1 cellular context compared by ENCODE assay signal in the genomic region with DNA sequence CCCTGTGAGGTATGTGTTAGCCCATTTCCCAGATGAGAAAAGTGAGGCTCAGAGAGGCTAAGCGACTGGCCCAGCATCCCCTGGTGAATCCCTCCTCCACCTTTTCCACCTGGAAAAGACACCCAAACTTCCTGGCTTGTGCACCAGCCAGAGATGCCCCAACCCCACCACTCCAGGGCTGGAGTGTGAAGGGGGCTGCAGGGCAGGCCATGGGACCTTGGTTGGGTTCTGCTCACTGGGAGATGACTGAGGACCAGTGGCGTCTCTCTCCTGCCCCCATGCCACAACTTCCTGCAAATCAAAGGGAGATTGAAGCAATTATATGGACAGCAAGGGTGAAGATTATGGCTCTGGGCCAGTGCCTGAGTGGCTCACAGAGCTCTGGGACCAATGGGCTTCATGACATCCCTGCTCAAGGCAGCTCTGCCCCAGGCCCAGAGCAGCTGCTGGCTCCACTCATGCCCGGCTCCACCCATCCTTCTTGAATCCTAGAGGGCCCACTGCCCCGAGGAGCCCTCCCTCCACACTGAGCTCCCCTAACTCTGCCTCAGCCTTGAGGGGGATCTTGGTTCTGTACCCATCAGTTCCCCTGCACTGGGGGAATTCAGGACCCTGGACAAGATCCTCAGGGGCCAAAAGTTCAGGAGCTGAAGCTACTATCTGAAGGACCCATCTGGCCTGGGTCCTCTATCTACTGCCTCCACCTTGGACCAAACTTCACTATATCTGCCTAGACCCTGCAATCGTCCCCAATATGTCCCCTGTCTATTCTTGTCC.
A peak's percentile ranks its signal among the peaks of the same experiment; 100 is the strongest.
TF ChIP-seq lines count a peak whose summit lies in the region.

No MANE protein-coding gene starts in this region.

TF ChIP-seq in K562, 482 proteins besides CTCF, POLR2A, EP300 and RAD21:
- TF ChIP-seq, protein P1, sequence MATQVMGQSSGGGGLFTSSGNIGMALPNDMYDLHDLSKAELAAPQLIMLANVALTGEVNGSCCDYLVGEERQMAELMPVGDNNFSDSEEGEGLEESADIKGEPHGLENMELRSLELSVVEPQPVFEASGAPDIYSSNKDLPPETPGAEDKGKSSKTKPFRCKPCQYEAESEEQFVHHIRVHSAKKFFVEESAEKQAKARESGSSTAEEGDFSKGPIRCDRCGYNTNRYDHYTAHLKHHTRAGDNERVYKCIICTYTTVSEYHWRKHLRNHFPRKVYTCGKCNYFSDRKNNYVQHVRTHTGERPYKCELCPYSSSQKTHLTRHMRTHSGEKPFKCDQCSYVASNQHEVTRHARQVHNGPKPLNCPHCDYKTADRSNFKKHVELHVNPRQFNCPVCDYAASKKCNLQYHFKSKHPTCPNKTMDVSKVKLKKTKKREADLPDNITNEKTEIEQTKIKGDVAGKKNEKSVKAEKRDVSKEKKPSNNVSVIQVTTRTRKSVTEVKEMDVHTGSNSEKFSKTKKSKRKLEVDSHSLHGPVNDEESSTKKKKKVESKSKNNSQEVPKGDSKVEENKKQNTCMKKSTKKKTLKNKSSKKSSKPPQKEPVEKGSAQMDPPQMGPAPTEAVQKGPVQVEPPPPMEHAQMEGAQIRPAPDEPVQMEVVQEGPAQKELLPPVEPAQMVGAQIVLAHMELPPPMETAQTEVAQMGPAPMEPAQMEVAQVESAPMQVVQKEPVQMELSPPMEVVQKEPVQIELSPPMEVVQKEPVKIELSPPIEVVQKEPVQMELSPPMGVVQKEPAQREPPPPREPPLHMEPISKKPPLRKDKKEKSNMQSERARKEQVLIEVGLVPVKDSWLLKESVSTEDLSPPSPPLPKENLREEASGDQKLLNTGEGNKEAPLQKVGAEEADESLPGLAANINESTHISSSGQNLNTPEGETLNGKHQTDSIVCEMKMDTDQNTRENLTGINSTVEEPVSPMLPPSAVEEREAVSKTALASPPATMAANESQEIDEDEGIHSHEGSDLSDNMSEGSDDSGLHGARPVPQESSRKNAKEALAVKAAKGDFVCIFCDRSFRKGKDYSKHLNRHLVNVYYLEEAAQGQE (CRISPR knock-in tag; IDR thresholded peaks at IDR 0.05; ENCODE audit: low read depth), result peak; percentile 95
- TF ChIP-seq KDM1A (IDR thresholded peaks at IDR 0.05), result no peak
- no peak for TF ChIP-seq KDM2B (CRISPR knock-in tag; IDR thresholded peaks at IDR 0.05)
- TF ChIP-seq NCOR1 (IDR thresholded peaks at IDR 0.05), result 0 out of 2 replicates have a peak, but pooled peaks have one; percentile 35
- peak; percentile 6 for TF ChIP-seq RBM25 (IDR thresholded peaks at IDR 0.05; ENCODE audit: low read depth, low read length, severe bottlenecking)
- TF ChIP-seq, protein P2, sequence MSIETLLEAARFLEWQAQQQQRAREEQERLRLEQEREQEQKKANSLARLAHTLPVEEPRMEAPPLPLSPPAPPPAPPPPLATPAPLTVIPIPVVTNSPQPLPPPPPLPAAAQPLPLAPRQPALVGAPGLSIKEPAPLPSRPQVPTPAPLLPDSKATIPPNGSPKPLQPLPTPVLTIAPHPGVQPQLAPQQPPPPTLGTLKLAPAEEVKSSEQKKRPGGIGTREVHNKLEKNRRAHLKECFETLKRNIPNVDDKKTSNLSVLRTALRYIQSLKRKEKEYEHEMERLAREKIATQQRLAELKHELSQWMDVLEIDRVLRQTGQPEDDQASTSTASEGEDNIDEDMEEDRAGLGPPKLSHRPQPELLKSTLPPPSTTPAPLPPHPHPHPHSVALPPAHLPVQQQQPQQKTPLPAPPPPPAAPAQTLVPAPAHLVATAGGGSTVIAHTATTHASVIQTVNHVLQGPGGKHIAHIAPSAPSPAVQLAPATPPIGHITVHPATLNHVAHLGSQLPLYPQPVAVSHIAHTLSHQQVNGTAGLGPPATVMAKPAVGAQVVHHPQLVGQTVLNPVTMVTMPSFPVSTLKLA (conservative IDR thresholded peaks at IDR 0.05), result no peak
- no peak for TF ChIP-seq ZNF282 (CRISPR knock-in tag; IDR thresholded peaks at IDR 0.05)
- TF ChIP-seq KLF16 (IDR thresholded peaks at IDR 0.05), result peak; percentile 56; the same call in 1 of the 2 replicates
- peak; percentile 67; the same call in 1 of the 2 replicates for TF ChIP-seq TEAD4 (IDR thresholded peaks at IDR 0.05; ENCODE audit: low read length)
- TF ChIP-seq TEAD4 (CRISPR knock-in tag; IDR thresholded peaks at IDR 0.05; ENCODE audit: borderline replicate concordance), result no peak
- peak; percentile 76 for TF ChIP-seq ARID1B (IDR thresholded peaks at IDR 0.05)
- TF ChIP-seq MIER1 (IDR thresholded peaks at IDR 0.05; ENCODE audit: low read depth), result peak; percentile 75; the same call in 1 of the 2 replicates
- TF ChIP-seq TFAM (CRISPR knock-in tag; conservative IDR thresholded peaks at IDR 0.05), result no peak
- TF ChIP-seq, protein P3, sequence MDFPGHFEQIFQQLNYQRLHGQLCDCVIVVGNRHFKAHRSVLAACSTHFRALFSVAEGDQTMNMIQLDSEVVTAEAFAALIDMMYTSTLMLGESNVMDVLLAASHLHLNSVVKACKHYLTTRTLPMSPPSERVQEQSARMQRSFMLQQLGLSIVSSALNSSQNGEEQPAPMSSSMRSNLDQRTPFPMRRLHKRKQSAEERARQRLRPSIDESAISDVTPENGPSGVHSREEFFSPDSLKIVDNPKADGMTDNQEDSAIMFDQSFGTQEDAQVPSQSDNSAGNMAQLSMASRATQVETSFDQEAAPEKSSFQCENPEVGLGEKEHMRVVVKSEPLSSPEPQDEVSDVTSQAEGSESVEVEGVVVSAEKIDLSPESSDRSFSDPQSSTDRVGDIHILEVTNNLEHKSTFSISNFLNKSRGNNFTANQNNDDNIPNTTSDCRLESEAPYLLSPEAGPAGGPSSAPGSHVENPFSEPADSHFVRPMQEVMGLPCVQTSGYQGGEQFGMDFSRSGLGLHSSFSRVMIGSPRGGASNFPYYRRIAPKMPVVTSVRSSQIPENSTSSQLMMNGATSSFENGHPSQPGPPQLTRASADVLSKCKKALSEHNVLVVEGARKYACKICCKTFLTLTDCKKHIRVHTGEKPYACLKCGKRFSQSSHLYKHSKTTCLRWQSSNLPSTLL (IDR thresholded peaks at IDR 0.05), result no peak
- peak; percentile 54 for TF ChIP-seq CBFA2T2 (conservative IDR thresholded peaks at IDR 0.05)
- TF ChIP-seq, protein P4, sequence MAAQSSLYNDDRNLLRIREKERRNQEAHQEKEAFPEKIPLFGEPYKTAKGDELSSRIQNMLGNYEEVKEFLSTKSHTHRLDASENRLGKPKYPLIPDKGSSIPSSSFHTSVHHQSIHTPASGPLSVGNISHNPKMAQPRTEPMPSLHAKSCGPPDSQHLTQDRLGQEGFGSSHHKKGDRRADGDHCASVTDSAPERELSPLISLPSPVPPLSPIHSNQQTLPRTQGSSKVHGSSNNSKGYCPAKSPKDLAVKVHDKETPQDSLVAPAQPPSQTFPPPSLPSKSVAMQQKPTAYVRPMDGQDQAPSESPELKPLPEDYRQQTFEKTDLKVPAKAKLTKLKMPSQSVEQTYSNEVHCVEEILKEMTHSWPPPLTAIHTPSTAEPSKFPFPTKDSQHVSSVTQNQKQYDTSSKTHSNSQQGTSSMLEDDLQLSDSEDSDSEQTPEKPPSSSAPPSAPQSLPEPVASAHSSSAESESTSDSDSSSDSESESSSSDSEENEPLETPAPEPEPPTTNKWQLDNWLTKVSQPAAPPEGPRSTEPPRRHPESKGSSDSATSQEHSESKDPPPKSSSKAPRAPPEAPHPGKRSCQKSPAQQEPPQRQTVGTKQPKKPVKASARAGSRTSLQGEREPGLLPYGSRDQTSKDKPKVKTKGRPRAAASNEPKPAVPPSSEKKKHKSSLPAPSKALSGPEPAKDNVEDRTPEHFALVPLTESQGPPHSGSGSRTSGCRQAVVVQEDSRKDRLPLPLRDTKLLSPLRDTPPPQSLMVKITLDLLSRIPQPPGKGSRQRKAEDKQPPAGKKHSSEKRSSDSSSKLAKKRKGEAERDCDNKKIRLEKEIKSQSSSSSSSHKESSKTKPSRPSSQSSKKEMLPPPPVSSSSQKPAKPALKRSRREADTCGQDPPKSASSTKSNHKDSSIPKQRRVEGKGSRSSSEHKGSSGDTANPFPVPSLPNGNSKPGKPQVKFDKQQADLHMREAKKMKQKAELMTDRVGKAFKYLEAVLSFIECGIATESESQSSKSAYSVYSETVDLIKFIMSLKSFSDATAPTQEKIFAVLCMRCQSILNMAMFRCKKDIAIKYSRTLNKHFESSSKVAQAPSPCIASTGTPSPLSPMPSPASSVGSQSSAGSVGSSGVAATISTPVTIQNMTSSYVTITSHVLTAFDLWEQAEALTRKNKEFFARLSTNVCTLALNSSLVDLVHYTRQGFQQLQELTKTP (IDR thresholded peaks at IDR 0.05; ENCODE audit: low read depth in 1 of 2, partially characterized antibody in 2 of 2), result peak in 1 of 2 experiments; percentile 28
- no peak for TF ChIP-seq U2AF1 (optimal IDR thresholded peaks at IDR 0.05; ENCODE audit: low read depth, low read length)
- TF ChIP-seq TAF15 (IDR thresholded peaks at IDR 0.05; ENCODE audit: low read depth, low read length), result no peak
- TF ChIP-seq MTA2 (IDR thresholded peaks at IDR 0.05; ENCODE audit: low read depth), result peak; percentile 49; the same call in 1 of the 2 replicates
- peak; percentile 72 for TF ChIP-seq CBFA2T3 (IDR thresholded peaks at IDR 0.05)
- no peak for TF ChIP-seq ZNF140 (CRISPR knock-in tag; IDR thresholded peaks at IDR 0.05)
- 0 out of 2 replicates have a peak, but pooled peaks have one; percentile 25 for TF ChIP-seq SMARCA4 (IDR thresholded peaks at IDR 0.05)
- peak; percentile 90 for TF ChIP-seq EHMT2 (IDR thresholded peaks at IDR 0.05)
- peak; percentile 48 for TF ChIP-seq TCF3 (CRISPR knock-in tag; IDR thresholded peaks at IDR 0.05)
- no peak for TF ChIP-seq MBD2 (IDR thresholded peaks at IDR 0.05; ENCODE audit: borderline replicate concordance, low read depth)
- TF ChIP-seq, protein P5, sequence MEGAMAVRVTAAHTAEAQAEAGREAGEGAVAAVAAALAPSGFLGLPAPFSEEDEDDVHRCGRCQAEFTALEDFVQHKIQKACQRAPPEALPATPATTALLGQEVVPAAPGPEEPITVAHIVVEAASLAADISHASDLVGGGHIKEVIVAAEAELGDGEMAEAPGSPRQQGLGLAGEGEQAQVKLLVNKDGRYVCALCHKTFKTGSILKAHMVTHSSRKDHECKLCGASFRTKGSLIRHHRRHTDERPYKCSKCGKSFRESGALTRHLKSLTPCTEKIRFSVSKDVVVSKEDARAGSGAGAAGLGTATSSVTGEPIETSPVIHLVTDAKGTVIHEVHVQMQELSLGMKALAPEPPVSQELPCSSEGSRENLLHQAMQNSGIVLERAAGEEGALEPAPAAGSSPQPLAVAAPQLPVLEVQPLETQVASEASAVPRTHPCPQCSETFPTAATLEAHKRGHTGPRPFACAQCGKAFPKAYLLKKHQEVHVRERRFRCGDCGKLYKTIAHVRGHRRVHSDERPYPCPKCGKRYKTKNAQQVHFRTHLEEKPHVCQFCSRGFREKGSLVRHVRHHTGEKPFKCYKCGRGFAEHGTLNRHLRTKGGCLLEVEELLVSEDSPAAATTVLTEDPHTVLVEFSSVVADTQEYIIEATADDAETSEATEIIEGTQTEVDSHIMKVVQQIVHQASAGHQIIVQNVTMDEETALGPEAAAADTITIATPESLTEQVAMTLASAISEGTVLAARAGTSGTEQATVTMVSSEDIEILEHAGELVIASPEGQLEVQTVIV (CRISPR knock-in tag; IDR thresholded peaks at IDR 0.05; ENCODE audit: borderline replicate concordance), result no peak
- TF ChIP-seq, protein P6, sequence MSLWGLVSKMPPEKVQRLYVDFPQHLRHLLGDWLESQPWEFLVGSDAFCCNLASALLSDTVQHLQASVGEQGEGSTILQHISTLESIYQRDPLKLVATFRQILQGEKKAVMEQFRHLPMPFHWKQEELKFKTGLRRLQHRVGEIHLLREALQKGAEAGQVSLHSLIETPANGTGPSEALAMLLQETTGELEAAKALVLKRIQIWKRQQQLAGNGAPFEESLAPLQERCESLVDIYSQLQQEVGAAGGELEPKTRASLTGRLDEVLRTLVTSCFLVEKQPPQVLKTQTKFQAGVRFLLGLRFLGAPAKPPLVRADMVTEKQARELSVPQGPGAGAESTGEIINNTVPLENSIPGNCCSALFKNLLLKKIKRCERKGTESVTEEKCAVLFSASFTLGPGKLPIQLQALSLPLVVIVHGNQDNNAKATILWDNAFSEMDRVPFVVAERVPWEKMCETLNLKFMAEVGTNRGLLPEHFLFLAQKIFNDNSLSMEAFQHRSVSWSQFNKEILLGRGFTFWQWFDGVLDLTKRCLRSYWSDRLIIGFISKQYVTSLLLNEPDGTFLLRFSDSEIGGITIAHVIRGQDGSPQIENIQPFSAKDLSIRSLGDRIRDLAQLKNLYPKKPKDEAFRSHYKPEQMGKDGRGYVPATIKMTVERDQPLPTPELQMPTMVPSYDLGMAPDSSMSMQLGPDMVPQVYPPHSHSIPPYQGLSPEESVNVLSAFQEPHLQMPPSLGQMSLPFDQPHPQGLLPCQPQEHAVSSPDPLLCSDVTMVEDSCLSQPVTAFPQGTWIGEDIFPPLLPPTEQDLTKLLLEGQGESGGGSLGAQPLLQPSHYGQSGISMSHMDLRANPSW (CRISPR knock-in tag; IDR thresholded peaks at IDR 0.05), result no peak
- TF ChIP-seq CREBBP (IDR thresholded peaks at IDR 0.05; ENCODE audit: low read depth, low read length), result no peak
- TF ChIP-seq, protein P7, sequence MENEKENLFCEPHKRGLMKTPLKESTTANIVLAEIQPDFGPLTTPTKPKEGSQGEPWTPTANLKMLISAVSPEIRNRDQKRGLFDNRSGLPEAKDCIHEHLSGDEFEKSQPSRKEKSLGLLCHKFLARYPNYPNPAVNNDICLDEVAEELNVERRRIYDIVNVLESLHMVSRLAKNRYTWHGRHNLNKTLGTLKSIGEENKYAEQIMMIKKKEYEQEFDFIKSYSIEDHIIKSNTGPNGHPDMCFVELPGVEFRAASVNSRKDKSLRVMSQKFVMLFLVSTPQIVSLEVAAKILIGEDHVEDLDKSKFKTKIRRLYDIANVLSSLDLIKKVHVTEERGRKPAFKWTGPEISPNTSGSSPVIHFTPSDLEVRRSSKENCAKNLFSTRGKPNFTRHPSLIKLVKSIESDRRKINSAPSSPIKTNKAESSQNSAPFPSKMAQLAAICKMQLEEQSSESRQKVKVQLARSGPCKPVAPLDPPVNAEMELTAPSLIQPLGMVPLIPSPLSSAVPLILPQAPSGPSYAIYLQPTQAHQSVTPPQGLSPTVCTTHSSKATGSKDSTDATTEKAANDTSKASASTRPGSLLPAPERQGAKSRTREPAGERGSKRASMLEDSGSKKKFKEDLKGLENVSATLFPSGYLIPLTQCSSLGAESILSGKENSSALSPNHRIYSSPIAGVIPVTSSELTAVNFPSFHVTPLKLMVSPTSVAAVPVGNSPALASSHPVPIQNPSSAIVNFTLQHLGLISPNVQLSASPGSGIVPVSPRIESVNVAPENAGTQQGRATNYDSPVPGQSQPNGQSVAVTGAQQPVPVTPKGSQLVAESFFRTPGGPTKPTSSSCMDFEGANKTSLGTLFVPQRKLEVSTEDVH (IDR thresholded peaks at IDR 0.05; ENCODE audit: low read depth, partially characterized antibody), result no peak
- TF ChIP-seq RBM14 (IDR thresholded peaks at IDR 0.05; ENCODE audit: borderline replicate concordance, insufficient read depth, low read depth, low read length), result no peak
- TF ChIP-seq, protein P8, sequence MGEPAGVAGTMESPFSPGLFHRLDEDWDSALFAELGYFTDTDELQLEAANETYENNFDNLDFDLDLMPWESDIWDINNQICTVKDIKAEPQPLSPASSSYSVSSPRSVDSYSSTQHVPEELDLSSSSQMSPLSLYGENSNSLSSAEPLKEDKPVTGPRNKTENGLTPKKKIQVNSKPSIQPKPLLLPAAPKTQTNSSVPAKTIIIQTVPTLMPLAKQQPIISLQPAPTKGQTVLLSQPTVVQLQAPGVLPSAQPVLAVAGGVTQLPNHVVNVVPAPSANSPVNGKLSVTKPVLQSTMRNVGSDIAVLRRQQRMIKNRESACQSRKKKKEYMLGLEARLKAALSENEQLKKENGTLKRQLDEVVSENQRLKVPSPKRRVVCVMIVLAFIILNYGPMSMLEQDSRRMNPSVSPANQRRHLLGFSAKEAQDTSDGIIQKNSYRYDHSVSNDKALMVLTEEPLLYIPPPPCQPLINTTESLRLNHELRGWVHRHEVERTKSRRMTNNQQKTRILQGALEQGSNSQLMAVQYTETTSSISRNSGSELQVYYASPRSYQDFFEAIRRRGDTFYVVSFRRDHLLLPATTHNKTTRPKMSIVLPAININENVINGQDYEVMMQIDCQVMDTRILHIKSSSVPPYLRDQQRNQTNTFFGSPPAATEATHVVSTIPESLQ (CRISPR knock-in tag; IDR thresholded peaks at IDR 0.05), result no peak
- TF ChIP-seq TAL1 (IDR thresholded peaks at IDR 0.05), result peak; percentile 80
